17 cellular contexts compared by ENCODE assay signal in genomic region chr2:85908506-85908905, GRCh38. TPM values are rescaled to one million over a fixed set of nuclear protein-coding genes. Genes with fewer than 3 reads are reported as not detected.
DNase-seq lines count a peak whose midpoint lies in the region; TF ChIP-seq lines count a peak whose summit lies in the region.
"Had no signal": no experiment of that assay in that cellular context is flagged by ENCODE, and none has a peak within 500 bp of the region (broad histone marks: within the 10 kb centered on the region; RNA-seq: fewer than 3 reads in every experiment).

No MANE protein-coding gene starts in this region.

- POLR2A ChIA-PET in MCF 10A (lab: Yijun Ruan, JAX), result interaction anchor here (1.0 to 1.1 kb wide), 2 partner anchors 19 to 22 kb away, joined by 3 to 4 read pairs; no protein-coding TSS in a partner anchor

- no peak overlapping the region for H2AFZ ChIP-seq in mammary epithelial cell (ENCODE audit: low read depth, low read length)

- 100% methylated on average over 1 of the region's 1 CpG for WGBS in mammary epithelial cell (ENCODE audit: low coverage, missing lambda C conversion rate)
- WGBS in liver, result 97% methylated on average over 1 of the region's 1 CpG

- no peak for TF ChIP-seq CTCF in MCF 10A (IDR thresholded peaks at IDR 0.05; ENCODE audit: unreplicated experiment)
- TF ChIP-seq CTCF in breast epithelium (IDR thresholded peaks at IDR 0.05), result no peak
- TF ChIP-seq CTCF in mammary epithelial cell (conservative IDR thresholded peaks at IDR 0.05 in 1 of 2, IDR thresholded peaks at IDR 0.05 in 1 of 2; ENCODE audit: extremely low read depth in 1 of 2, insufficient read depth in 1 of 2, low read depth in 1 of 2, low read length in 2 of 2), result no peak
- no peak for TF ChIP-seq CTCF in liver (IDR thresholded peaks at IDR 0.05; ENCODE audit: low read depth, low read length, missing input control)

- no peak for TF ChIP-seq RAD21 in liver (IDR thresholded peaks at IDR 0.05)

- no peak overlapping the region for H3K4me2 ChIP-seq in mammary epithelial cell (ENCODE audit: insufficient read depth, low read depth, low read length)
- H3K4me2 ChIP-seq: BLaER1 had no signal

- no peaks in the 10 kb centered on the region for H4K20me1 ChIP-seq in mammary epithelial cell (ENCODE audit: insufficient read depth, low read length)
- H4K20me1 ChIP-seq: BLaER1 had no signal

- intact Hi-C loops in MCF 10A (cut with micrococcal nuclease), result no loop called here
- intact Hi-C loops in breast epithelium (cut with DNase I; ENCODE audit: low total_unique reads), result no loop called here
- intact Hi-C loops in mammary epithelial cell (cut with micrococcal nuclease), result loop anchor here (1.0 kb wide), 1 partner anchor 12 kb away; no protein-coding TSS in a partner anchor
- intact Hi-C loops in posterior cingulate gyrus (cut with DNase I), result no loop called here

- H3K27me3 ChIP-seq in breast epithelium (no peaks in the 10 kb centered on the region), mammary epithelial cell (ENCODE audit: insufficient read depth, low read length) (no peaks in the 10 kb centered on the region), liver (ENCODE audit: control insufficient read depth in 4 of 4, insufficient read depth in 4 of 4, low read length in 3 of 4) (no peaks in the 10 kb centered on the region)
- H3K27me3 ChIP-seq: BLaER1 had no signal

- DNase-seq in MCF 10A (ENCODE audit: unreplicated experiment) (no peak), breast epithelium (ENCODE audit: low spot score in 2 of 2) (no peak), mammary epithelial cell (no peak), SKM-1 treated with dmso at 0.1 percent for 144 hours (lab: John Stamatoyannopoulos, UW; ENCODE audit: unreplicated experiment) (no peak), posterior cingulate gyrus (no peak), RKO (ENCODE audit: low spot score) (no peak)
- DNase-seq: AML-193; Caco-2; CD8-positive, alpha-beta memory T cell; DMS53; GF-D8; HFFc6 had no signal

- in situ Hi-C loops in mammary epithelial cell (cut with MboI; ENCODE audit: low sequenced_read_pairs in 2 of 2), result no loop called here

- H3K4me3 ChIP-seq in breast epithelium (no peak overlapping the region), mammary epithelial cell (replicated peaks in 1 of 3; ENCODE audit: insufficient read depth in 1 of 3, low read depth in 2 of 3, low read length in 3 of 3) (no peak overlapping the region), liver (ENCODE audit: low read depth in 1 of 3, low read length in 3 of 3) (no peak overlapping the region)
- H3K4me3 ChIP-seq: BLaER1, HAP-1 had no signal

- H3K9me3 ChIP-seq in breast epithelium (no peaks in the 10 kb centered on the region), mammary epithelial cell (replicated peaks; ENCODE audit: insufficient read depth, low read length) (peaks cover 6% of the 10 kb centered on the region), liver (ENCODE audit: control insufficient read depth in 4 of 4, low read length in 3 of 4) (no peaks in the 10 kb centered on the region)
- H3K9me3 ChIP-seq: BLaER1, Caco-2, HAP-1 had no signal

- H3K27ac ChIP-seq in breast epithelium (no peak overlapping the region), mammary epithelial cell (ENCODE audit: insufficient read depth, low read depth, low read length) (peak overlapping the region; percentile 83), liver (ENCODE audit: low read depth in 1 of 2, low read length in 2 of 2) (no peak overlapping the region)
- H3K27ac ChIP-seq: 22Rv1, BLaER1, HL-60 had no signal

- no peaks in the 10 kb centered on the region for H3K4me1 ChIP-seq in breast epithelium
- H3K4me1 ChIP-seq in mammary epithelial cell (ENCODE audit: insufficient read depth, low read length), result peaks cover 33% of the 10 kb centered on the region
- peaks cover 1 to 8% (median 4%) of the 10 kb centered on the region in 4 donors for H3K4me1 ChIP-seq in liver (ENCODE audit: control insufficient read depth in 4 of 4, insufficient read depth in 4 of 4, low read length in 3 of 4)
- H3K4me1 ChIP-seq: Caco-2 had no signal

- no peaks in the 10 kb centered on the region for H3K9me3 Mint-ChIP-seq in MCF 10A (ENCODE audit: unreplicated experiment)
- H3K9me3 Mint-ChIP-seq: CD8-positive, alpha-beta memory T cell; HFFc6 had no signal

- H3K27ac Mint-ChIP-seq in MCF 10A (ENCODE audit: low read depth, unreplicated experiment), result peak overlapping the region; percentile 87
- H3K27ac Mint-ChIP-seq: HFFc6 had no signal

- CTCF ChIA-PET in MCF 10A (lab: Yijun Ruan, JAX), result interaction anchor here (0.6 to 1.2 kb wide), 4 partner anchors 42 to 532 kb away, joined by 3 to 4 read pairs (median 3); partner anchors contain the start of gene KDM3A
- CTCF ChIA-PET in mammary epithelial cell (lab: Charles Lee; ENCODE audit: low non-redundant PET), result interaction anchor here (0.6 to 1.1 kb wide), 2 partner anchors 19 to 27 kb away, joined by 6 to 22 read pairs; no protein-coding TSS in a partner anchor

- no peak overlapping the region for H3K4me3 Mint-ChIP-seq in MCF 10A (ENCODE audit: unreplicated experiment)
- H3K4me3 Mint-ChIP-seq: CD8-positive, alpha-beta memory T cell; HFFc6 had no signal

- dilution Hi-C loops in mammary epithelial cell (cut with HindIII; ENCODE audit: low sequenced_read_pairs), result no loop called here

- H3K36me3 ChIP-seq in breast epithelium (no peaks in the 10 kb centered on the region), mammary epithelial cell (ENCODE audit: insufficient read depth, low read length) (no peaks in the 10 kb centered on the region), liver (ENCODE audit: control insufficient read depth in 4 of 4, insufficient read depth in 3 of 4, low read depth in 1 of 4, low read length in 3 of 4) (no peaks in the 10 kb centered on the region)
- H3K36me3 ChIP-seq: BLaER1, HAP-1 had no signal

- no peaks in the 10 kb centered on the region for H3K79me2 ChIP-seq in mammary epithelial cell (ENCODE audit: insufficient read depth, low read length)

- peaks cover 5% of the 10 kb centered on the region for H3K36me3 Mint-ChIP-seq in MCF 10A (ENCODE audit: insufficient read depth, unreplicated experiment)

- H3K4me1 Mint-ChIP-seq in MCF 10A (ENCODE audit: insufficient read depth, unreplicated experiment), result peaks cover 45% of the 10 kb centered on the region
- H3K4me1 Mint-ChIP-seq: CD8-positive, alpha-beta memory T cell had no signal

- peak overlapping the region; percentile 41 for H3K9ac ChIP-seq in mammary epithelial cell (ENCODE audit: insufficient read depth, low read length)
- H3K9ac ChIP-seq in liver (ENCODE audit: low read depth in 1 of 2, low read length in 2 of 2), result no peak overlapping the region
- H3K9ac ChIP-seq: BLaER1 had no signal

- no peak for TF ChIP-seq POLR2A in breast epithelium (IDR thresholded peaks at IDR 0.05)

- no peaks in the 10 kb centered on the region for H3K27me3 Mint-ChIP-seq in MCF 10A (ENCODE audit: insufficient read depth, unreplicated experiment)

- no TSS peak for BruUV-seq in MCF 10A (replicated peaks; lab: Mats Ljungman, UMichigan)
- no TSS peak for BruUV-seq in mammary epithelial cell (replicated peaks; lab: Mats Ljungman, UMichigan)

TF ChIP-seq in liver, 16 proteins besides CTCF, POLR2A, EP300 and RAD21 (continues in another document):
- TF ChIP-seq HNF4G (IDR thresholded peaks at IDR 0.05) (no peak), FOXA2 (IDR thresholded peaks at IDR 0.05) (no peak), RXRA (IDR thresholded peaks at IDR 0.05) (peak in 1 of 2 donors; percentile 8), JUND (IDR thresholded peaks at IDR 0.05) (no peak), MAX (IDR thresholded peaks at IDR 0.05) (no peak), NR2F2 (IDR thresholded peaks at IDR 0.05) (no peak), YY1 (IDR thresholded peaks at IDR 0.05) (no peak), HNF4A (conservative IDR thresholded peaks at IDR 0.05) (peak; percentile 30 to 50), SP1 (IDR thresholded peaks at IDR 0.05) (no peak)
- TF ChIP-seq, protein P1, sequence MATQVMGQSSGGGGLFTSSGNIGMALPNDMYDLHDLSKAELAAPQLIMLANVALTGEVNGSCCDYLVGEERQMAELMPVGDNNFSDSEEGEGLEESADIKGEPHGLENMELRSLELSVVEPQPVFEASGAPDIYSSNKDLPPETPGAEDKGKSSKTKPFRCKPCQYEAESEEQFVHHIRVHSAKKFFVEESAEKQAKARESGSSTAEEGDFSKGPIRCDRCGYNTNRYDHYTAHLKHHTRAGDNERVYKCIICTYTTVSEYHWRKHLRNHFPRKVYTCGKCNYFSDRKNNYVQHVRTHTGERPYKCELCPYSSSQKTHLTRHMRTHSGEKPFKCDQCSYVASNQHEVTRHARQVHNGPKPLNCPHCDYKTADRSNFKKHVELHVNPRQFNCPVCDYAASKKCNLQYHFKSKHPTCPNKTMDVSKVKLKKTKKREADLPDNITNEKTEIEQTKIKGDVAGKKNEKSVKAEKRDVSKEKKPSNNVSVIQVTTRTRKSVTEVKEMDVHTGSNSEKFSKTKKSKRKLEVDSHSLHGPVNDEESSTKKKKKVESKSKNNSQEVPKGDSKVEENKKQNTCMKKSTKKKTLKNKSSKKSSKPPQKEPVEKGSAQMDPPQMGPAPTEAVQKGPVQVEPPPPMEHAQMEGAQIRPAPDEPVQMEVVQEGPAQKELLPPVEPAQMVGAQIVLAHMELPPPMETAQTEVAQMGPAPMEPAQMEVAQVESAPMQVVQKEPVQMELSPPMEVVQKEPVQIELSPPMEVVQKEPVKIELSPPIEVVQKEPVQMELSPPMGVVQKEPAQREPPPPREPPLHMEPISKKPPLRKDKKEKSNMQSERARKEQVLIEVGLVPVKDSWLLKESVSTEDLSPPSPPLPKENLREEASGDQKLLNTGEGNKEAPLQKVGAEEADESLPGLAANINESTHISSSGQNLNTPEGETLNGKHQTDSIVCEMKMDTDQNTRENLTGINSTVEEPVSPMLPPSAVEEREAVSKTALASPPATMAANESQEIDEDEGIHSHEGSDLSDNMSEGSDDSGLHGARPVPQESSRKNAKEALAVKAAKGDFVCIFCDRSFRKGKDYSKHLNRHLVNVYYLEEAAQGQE (IDR thresholded peaks at IDR 0.05), result no peak

RNA-seq across cellular contexts. Expression of gene ST3GAL5, which starts 19.7 kb away (rescaled TPM):
- total RNA-seq in MCF 10A (2022) (1.2 and 2.3 TPM in 2 replicates), breast epithelium (10 to 100 TPM; 20.8 to 52.5 (median 29.5) TPM), mammary epithelial cell (10 to 100 TPM; 12.0 to 25.1 TPM), liver (10 to 100 TPM in 1 of 2 donors, 1 to 10 TPM in 1; 4.5 to 17.0 TPM)
- polyA plus RNA-seq in mammary epithelial cell (13.0 TPM), liver (10 to 100 TPM in 1 of 2 donors, 1 to 10 TPM in 1; 6.3 to 11.7 TPM)
- polyA minus RNA-seq in mammary epithelial cell, result 2.9 TPM
